Comparison of ENCODE assay signal across 1 cellular context in the genomic region with DNA sequence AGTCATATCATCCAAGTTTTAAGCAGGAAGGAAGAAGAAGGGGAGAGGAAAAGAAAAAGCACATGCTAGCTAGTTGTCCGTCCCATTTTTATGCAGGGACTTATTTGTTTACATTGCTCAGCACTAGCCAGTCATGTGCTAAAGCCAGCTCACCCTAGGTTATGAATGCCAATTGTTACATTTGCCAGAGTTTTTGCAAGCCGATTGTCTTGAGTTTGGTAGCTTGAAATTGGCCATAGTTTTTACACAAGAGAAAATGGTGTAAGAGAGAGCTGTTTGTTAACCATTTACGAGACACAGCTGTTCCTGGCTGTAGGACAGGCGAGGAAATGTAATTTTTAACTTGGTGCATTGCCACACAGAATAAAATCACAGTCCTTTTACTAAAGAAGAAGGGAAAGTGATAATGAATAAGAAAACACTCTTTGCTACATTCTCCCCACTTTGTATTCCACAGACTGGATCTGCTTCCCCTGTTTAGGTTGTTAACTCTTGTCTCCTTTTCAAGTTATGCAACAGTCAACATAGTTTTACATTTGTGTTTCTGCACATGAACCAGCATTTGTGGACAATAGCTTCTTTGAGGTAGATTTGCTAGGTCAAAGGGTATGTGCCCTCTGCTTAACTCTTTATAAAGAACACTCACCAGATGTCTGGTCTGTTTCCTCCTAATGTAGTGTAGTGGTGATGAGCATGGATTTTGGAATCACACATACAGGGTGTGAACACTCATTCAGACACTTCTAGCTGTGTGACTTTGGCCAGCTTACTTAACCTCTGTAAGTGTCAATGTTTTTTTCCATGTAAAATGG.
A peak's percentile ranks its signal among the peaks of the same experiment; 100 is the strongest.
TF ChIP-seq lines count a peak whose summit lies in the region.

No MANE protein-coding gene starts in this region.

TF ChIP-seq in HepG2, 621 proteins besides CTCF, POLR2A, EP300 and RAD21 (continued from another document and continues in another):
- TF ChIP-seq NR2F1 (CRISPR knock-in tag; IDR thresholded peaks at IDR 0.05), result peak; percentile 71 to 74
- TF ChIP-seq MTF1 (CRISPR knock-in tag; IDR thresholded peaks at IDR 0.05), result no peak
- TF ChIP-seq, protein P1, sequence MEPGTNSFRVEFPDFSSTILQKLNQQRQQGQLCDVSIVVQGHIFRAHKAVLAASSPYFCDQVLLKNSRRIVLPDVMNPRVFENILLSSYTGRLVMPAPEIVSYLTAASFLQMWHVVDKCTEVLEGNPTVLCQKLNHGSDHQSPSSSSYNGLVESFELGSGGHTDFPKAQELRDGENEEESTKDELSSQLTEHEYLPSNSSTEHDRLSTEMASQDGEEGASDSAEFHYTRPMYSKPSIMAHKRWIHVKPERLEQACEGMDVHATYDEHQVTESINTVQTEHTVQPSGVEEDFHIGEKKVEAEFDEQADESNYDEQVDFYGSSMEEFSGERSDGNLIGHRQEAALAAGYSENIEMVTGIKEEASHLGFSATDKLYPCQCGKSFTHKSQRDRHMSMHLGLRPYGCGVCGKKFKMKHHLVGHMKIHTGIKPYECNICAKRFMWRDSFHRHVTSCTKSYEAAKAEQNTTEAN (CRISPR knock-in tag; conservative IDR thresholded peaks at IDR 0.05), result peak; percentile 92
- TF ChIP-seq, protein P2, sequence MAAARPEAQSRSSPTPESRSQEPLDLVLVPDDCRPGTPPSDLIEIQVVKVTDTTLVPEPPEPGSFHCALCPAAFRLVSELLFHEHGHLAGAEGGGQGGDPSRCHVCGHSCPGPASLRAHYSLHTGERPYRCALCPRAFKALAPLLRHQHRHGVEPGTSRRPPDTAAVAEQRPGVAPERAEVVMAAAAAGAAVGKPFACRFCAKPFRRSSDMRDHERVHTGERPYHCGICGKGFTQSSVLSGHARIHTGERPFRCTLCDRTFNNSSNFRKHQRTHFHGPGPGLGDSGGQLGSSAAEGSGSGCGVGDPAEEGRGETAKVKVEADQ (CRISPR knock-in tag; IDR thresholded peaks at IDR 0.05; ENCODE audit: borderline replicate concordance), result 0 out of 2 replicates have a peak, but pooled peaks have one; percentile 22
- TF ChIP-seq ZNF263 (CRISPR knock-in tag; IDR thresholded peaks at IDR 0.05), result no peak
- TF ChIP-seq NFYB (CRISPR knock-in tag; IDR thresholded peaks at IDR 0.05), result no peak
- TF ChIP-seq YY1 (IDR thresholded peaks at IDR 0.05; ENCODE audit: insufficient read depth, insufficient replicate concordance, low read depth, low read length), result no peak
- no peak for TF ChIP-seq NFKBIZ (CRISPR knock-in tag; IDR thresholded peaks at IDR 0.05)
- TF ChIP-seq, protein P3, sequence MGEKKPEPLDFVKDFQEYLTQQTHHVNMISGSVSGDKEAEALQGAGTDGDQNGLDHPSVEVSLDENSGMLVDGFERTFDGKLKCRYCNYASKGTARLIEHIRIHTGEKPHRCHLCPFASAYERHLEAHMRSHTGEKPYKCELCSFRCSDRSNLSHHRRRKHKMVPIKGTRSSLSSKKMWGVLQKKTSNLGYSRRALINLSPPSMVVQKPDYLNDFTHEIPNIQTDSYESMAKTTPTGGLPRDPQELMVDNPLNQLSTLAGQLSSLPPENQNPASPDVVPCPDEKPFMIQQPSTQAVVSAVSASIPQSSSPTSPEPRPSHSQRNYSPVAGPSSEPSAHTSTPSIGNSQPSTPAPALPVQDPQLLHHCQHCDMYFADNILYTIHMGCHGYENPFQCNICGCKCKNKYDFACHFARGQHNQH (CRISPR knock-in tag; IDR thresholded peaks at IDR 0.05), result peak; percentile 55; the same call in 1 of the 2 replicates
- no peak for TF ChIP-seq ZMAT5 (CRISPR knock-in tag; IDR thresholded peaks at IDR 0.05; ENCODE audit: borderline replicate concordance, low read depth)
- TF ChIP-seq ZNF362 (CRISPR knock-in tag; IDR thresholded peaks at IDR 0.05; ENCODE audit: borderline replicate concordance), result peak; percentile 36; the same call in 1 of the 2 replicates
- peak; percentile 65 for TF ChIP-seq GATAD1 (CRISPR knock-in tag; IDR thresholded peaks at IDR 0.05)
- peak; percentile 87; the same call in 1 of the 2 replicates for TF ChIP-seq TBX3 (IDR thresholded peaks at IDR 0.05; ENCODE audit: borderline replicate concordance)
- TF ChIP-seq ZNF543 (CRISPR knock-in tag; IDR thresholded peaks at IDR 0.05), result no peak
- TF ChIP-seq, protein P4, sequence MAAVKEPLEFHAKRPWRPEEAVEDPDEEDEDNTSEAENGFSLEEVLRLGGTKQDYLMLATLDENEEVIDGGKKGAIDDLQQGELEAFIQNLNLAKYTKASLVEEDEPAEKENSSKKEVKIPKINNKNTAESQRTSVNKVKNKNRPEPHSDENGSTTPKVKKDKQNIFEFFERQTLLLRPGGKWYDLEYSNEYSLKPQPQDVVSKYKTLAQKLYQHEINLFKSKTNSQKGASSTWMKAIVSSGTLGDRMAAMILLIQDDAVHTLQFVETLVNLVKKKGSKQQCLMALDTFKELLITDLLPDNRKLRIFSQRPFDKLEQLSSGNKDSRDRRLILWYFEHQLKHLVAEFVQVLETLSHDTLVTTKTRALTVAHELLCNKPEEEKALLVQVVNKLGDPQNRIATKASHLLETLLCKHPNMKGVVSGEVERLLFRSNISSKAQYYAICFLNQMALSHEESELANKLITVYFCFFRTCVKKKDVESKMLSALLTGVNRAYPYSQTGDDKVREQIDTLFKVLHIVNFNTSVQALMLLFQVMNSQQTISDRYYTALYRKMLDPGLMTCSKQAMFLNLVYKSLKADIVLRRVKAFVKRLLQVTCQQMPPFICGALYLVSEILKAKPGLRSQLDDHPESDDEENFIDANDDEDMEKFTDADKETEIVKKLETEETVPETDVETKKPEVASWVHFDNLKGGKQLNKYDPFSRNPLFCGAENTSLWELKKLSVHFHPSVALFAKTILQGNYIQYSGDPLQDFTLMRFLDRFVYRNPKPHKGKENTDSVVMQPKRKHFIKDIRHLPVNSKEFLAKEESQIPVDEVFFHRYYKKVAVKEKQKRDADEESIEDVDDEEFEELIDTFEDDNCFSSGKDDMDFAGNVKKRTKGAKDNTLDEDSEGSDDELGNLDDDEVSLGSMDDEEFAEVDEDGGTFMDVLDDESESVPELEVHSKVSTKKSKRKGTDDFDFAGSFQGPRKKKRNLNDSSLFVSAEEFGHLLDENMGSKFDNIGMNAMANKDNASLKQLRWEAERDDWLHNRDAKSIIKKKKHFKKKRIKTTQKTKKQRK (IDR thresholded peaks at IDR 0.05; ENCODE audit: low read length), result no peak
- TF ChIP-seq BRD4 (CRISPR knock-in tag; IDR thresholded peaks at IDR 0.05), result no peak
- TF ChIP-seq SAFB2 (CRISPR knock-in tag; IDR thresholded peaks at IDR 0.05; ENCODE audit: borderline replicate concordance, low read depth), result no peak
- peak; percentile 72; the same call in 1 of the 2 replicates for TF ChIP-seq PRDM10 (CRISPR knock-in tag; IDR thresholded peaks at IDR 0.05; ENCODE audit: low read depth)
- TF ChIP-seq NCOR1 (IDR thresholded peaks at IDR 0.05; ENCODE audit: borderline replicate concordance, low read length), result peak; percentile 81
- TF ChIP-seq ZNF747 (CRISPR knock-in tag; IDR thresholded peaks at IDR 0.05; ENCODE audit: borderline replicate concordance), result no peak
- no peak for TF ChIP-seq ZNF496 (CRISPR knock-in tag; IDR thresholded peaks at IDR 0.05; ENCODE audit: insufficient replicate concordance)
- no peak for TF ChIP-seq KLF11 (CRISPR knock-in tag; IDR thresholded peaks at IDR 0.05)
- no peak; the same call in 1 of the 2 replicates for TF ChIP-seq HHEX (CRISPR knock-in tag; IDR thresholded peaks at IDR 0.05)
- no peak for TF ChIP-seq ZNF615 (CRISPR knock-in tag; IDR thresholded peaks at IDR 0.05; ENCODE audit: borderline replicate concordance)
- peak; percentile 82 for TF ChIP-seq TCF7 (IDR thresholded peaks at IDR 0.05; ENCODE audit: low read depth)
- peak; percentile 2; the same call in 1 of the 2 replicates for TF ChIP-seq NFE2L2 (IDR thresholded peaks at IDR 0.05; ENCODE audit: low read length)
- no peak for TF ChIP-seq ZNF790 (CRISPR knock-in tag; IDR thresholded peaks at IDR 0.05; ENCODE audit: borderline replicate concordance)
- TF ChIP-seq ZNF484 (CRISPR knock-in tag; IDR thresholded peaks at IDR 0.05; ENCODE audit: borderline replicate concordance, low read depth), result no peak
- TF ChIP-seq CREB3 (CRISPR knock-in tag; IDR thresholded peaks at IDR 0.05), result no peak
- no peak for TF ChIP-seq CENPT (CRISPR knock-in tag; IDR thresholded peaks at IDR 0.05; ENCODE audit: low read depth)
- no peak; the same call in 1 of the 2 replicates for TF ChIP-seq ZFP90 (CRISPR knock-in tag; IDR thresholded peaks at IDR 0.05; ENCODE audit: borderline replicate concordance)
- TF ChIP-seq ZNF841 (CRISPR knock-in tag; IDR thresholded peaks at IDR 0.05; ENCODE audit: borderline replicate concordance), result no peak
- TF ChIP-seq, protein P5, sequence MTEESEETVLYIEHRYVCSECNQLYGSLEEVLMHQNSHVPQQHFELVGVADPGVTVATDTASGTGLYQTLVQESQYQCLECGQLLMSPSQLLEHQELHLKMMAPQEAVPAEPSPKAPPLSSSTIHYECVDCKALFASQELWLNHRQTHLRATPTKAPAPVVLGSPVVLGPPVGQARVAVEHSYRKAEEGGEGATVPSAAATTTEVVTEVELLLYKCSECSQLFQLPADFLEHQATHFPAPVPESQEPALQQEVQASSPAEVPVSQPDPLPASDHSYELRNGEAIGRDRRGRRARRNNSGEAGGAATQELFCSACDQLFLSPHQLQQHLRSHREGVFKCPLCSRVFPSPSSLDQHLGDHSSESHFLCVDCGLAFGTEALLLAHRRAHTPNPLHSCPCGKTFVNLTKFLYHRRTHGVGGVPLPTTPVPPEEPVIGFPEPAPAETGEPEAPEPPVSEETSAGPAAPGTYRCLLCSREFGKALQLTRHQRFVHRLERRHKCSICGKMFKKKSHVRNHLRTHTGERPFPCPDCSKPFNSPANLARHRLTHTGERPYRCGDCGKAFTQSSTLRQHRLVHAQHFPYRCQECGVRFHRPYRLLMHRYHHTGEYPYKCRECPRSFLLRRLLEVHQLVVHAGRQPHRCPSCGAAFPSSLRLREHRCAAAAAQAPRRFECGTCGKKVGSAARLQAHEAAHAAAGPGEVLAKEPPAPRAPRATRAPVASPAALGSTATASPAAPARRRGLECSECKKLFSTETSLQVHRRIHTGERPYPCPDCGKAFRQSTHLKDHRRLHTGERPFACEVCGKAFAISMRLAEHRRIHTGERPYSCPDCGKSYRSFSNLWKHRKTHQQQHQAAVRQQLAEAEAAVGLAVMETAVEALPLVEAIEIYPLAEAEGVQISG (CRISPR knock-in tag; IDR thresholded peaks at IDR 0.05), result no peak
- TF ChIP-seq SNAPC2 (CRISPR knock-in tag; IDR thresholded peaks at IDR 0.05), result 0 out of 2 replicates have a peak, but pooled peaks have one; percentile 35
- TF ChIP-seq TCF7L2 (IDR thresholded peaks at IDR 0.05; ENCODE audit: low read depth, low read length), result no peak
- no peak for TF ChIP-seq SNRNP70 (IDR thresholded peaks at IDR 0.05; ENCODE audit: low read depth, low read length)
- TF ChIP-seq FOXJ3 (CRISPR knock-in tag; IDR thresholded peaks at IDR 0.05; ENCODE audit: borderline replicate concordance), result peak; percentile 87; the same call in 1 of the 2 replicates
- TF ChIP-seq SMARCE1 (IDR thresholded peaks at IDR 0.05; ENCODE audit: borderline replicate concordance), result no peak
- peak; percentile 84 for TF ChIP-seq CREM (IDR thresholded peaks at IDR 0.05)
- no peak for TF ChIP-seq CREM (CRISPR knock-in tag; IDR thresholded peaks at IDR 0.05)
